ENCODE assay signal across 1 cellular context in the genomic region with DNA sequence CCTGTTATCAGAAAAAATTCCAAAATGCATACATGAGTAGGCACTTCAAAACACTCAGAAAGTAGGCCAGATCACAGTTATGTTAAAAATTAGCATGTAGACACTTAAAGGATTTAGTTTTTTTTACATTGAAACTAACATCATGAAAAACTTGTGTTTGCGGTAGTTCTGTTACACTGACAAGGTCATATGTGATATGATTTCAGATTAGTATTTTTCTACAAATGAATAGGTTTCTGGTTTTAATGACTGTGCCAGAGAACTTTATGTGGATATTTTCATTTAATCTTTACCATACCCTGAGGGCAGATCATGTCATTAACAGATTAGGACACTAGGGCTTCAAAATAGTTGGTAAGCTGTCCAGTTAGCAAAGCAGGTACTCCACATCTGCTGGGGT.
TF ChIP-seq lines count a peak whose summit lies in the region.

No MANE protein-coding gene starts in this region.

TF ChIP-seq in HepG2, 621 proteins besides CTCF, POLR2A, EP300 and RAD21:
- TF ChIP-seq ZNF644 (CRISPR knock-in tag; IDR thresholded peaks at IDR 0.05; ENCODE audit: low read depth) (no peak), NR3C1 (CRISPR knock-in tag; IDR thresholded peaks at IDR 0.05) (no peak), PAX8 (CRISPR knock-in tag; IDR thresholded peaks at IDR 0.05; ENCODE audit: borderline replicate concordance) (no peak), EZH2 (conservative IDR thresholded peaks at IDR 0.05; ENCODE audit: low read depth, low read length) (no peak), MIER2 (CRISPR knock-in tag; IDR thresholded peaks at IDR 0.05) (no peak), SATB2 (CRISPR knock-in tag; IDR thresholded peaks at IDR 0.05) (no peak), TERF1 (CRISPR knock-in tag; IDR thresholded peaks at IDR 0.05) (no peak), ZC3H13 (CRISPR knock-in tag; IDR thresholded peaks at IDR 0.05) (no peak), TSC22D2 (CRISPR knock-in tag; IDR thresholded peaks at IDR 0.05; ENCODE audit: borderline replicate concordance) (no peak), ZNF225 (CRISPR knock-in tag; IDR thresholded peaks at IDR 0.05) (no peak)
TF ChIP-seq in HepG2: peak in this region for 0.
